In the genomic region with DNA sequence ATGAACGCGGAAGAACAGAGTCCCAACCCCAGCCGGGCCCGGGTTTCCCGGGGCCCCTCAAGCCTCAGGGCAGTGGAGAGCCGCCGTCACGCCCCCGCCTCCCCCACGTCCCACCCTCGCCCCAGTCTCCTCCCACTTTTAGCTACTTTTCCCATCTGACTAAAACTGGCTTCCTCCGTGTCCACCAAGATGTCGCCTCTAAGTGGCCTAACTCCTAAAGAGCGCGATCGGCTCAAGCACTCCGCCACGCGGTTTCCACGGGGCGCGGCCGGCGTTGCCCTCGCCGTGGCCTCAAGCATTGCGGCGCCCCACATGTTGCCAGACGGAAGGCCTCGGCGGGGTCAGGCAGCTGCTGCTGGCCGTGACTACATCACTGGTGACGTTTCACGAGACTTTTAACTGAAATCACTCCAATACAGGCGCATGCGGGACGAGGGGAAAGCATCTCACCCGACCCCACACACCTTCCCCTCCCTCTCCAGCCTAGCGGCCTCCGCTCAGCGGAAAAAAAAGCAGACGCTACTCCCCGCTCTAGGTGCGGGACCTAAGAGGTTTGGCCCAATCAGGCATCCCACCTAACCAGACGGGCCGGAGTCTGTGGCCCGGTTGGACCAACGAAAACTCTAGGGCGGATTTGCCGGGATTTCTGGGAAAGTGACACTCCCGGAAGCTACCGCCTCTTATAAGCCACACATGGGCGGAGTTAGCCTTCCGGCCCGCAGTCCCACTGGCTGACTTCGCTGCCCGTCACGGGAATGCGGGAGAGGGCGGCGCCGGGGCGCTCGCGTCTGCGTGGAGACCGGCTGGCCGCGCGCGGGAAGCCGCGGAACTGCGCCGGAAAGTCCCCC, we compare ENCODE assay signal across 8 cellular contexts. TPM values are rescaled to one million over a fixed set of nuclear protein-coding genes. Genes with fewer than 3 reads are reported as not detected.
DNase-seq lines count a peak whose midpoint lies in the region; ATAC-seq lines count a peak whose summit lies in the region.

A gene (plus strand): TSS at position 785 of the 848 bp plus-strand sequence. CDS start 3,251 bp downstream, outside the sequence.

- DNase-seq in ELF-1 (ENCODE audit: low read depth, low spot score): peak; percentile 99
- peak; percentile 94 for DNase-seq in H7
- DNase-seq in M059J (ENCODE audit: low read depth): peak; percentile 100
- DNase-seq in SHP77 (lab: John Stamatoyannopoulos, UW): peak; percentile 98 to 99
- DNase-seq in activated effector memory CD4-positive, alpha-beta T cell treated with Interleukin-2 at 50 U/mL for 16 hours: peak; percentile 95
- peak; percentile 98 for DNase-seq in fibroblast of peridontal ligament (ENCODE audit: extremely low read depth)
- DNase-seq in natural killer cell treated with Interleukin-12 subunit alpha and Interleukin-12 subunit beta and Interleukin-15 and Interleukin-18, amount 100 ng/mL, for 72 hours (ENCODE audit: low spot score): peak; percentile 98
- DNase-seq in stimulated activated naive CD8-positive, alpha-beta T cell treated with anti-CD3 and anti-CD28 coated beads, Interleukin-15, Interleukin-2, amounts not matched to agents 100 U/mL and 50 U/mL, for 24 hours: peak; percentile 96

- H3K4me3 Mint-ChIP-seq in natural killer cell treated with Interleukin-12 subunit alpha and Interleukin-12 subunit beta and Interleukin-15 and Interleukin-18, amount 100 ng/mL, for 72 hours: peak within 1 kb of the TSS; percentile 98

- peaks cover 18 to 24% of the 10 kb centered on the region in 2 donors for H3K4me1 Mint-ChIP-seq in natural killer cell treated with Interleukin-12 subunit alpha and Interleukin-12 subunit beta and Interleukin-15 and Interleukin-18, amount 100 ng/mL, for 72 hours (ENCODE audit: low read depth in 2 of 2)

- H3K27ac Mint-ChIP-seq in natural killer cell treated with Interleukin-12 subunit alpha and Interleukin-12 subunit beta and Interleukin-15 and Interleukin-18, amount 100 ng/mL, for 72 hours: peak within 1 kb of the TSS; percentile 99 to 100

- ATAC-seq in natural killer cell treated with Interleukin-12 subunit alpha and Interleukin-12 subunit beta and Interleukin-15 and Interleukin-18, amount 100 ng/mL, for 72 hours: peak; percentile 94 to 95
- peak; percentile 87 for ATAC-seq in stimulated activated naive CD8-positive, alpha-beta T cell treated with anti-CD3 and anti-CD28 coated beads, Interleukin-15, Interleukin-2, amounts not matched to agents 100 U/mL and 50 U/mL, for 24 hours

- H3K27me3 ChIP-seq in H7 (ENCODE audit: control insufficient read depth, insufficient read depth, low read length): no peaks in the 10 kb centered on the region

- H3K27me3 Mint-ChIP-seq in natural killer cell treated with Interleukin-12 subunit alpha and Interleukin-12 subunit beta and Interleukin-15 and Interleukin-18, amount 100 ng/mL, for 72 hours: no peaks in the 10 kb centered on the region

- H3K36me3 ChIP-seq in H7 (replicated peaks; ENCODE audit: control insufficient read depth, insufficient read depth, low read length): peaks cover 2% of the 10 kb centered on the region

- no peaks in the 10 kb centered on the region for H3K9me3 Mint-ChIP-seq in natural killer cell treated with Interleukin-12 subunit alpha and Interleukin-12 subunit beta and Interleukin-15 and Interleukin-18, amount 100 ng/mL, for 72 hours

- peak within 1 kb of the TSS; percentile 92 for H3K4me3 ChIP-seq in H7 (ENCODE audit: insufficient read depth, low read depth, low read length)

- H3K36me3 Mint-ChIP-seq in natural killer cell treated with Interleukin-12 subunit alpha and Interleukin-12 subunit beta and Interleukin-15 and Interleukin-18, amount 100 ng/mL, for 72 hours: peaks cover 8% of the 10 kb centered on the region

RNA-seq across cellular contexts. Expression of the gene that starts here (rescaled TPM):
- total RNA-seq in H7 (2014; rRNA removed; shearing (Covaris generic)): 38.4 and 54.7 TPM in 2 replicates
- 123 and 140 TPM in 2 replicates for total RNA-seq in M059J (2014; rRNA removed; shearing (Covaris generic))
- total RNA-seq in natural killer cell treated with Interleukin-12 subunit alpha and Interleukin-12 subunit beta and Interleukin-15 and Interleukin-18, amount 100 ng/mL, for 72 hours: 10 to 100 TPM; 32.5 to 57.6 TPM

Comparison
In these comparisons a context has a peak if more than half of its experiments do, and no peak if none do; other contexts are left out.
1. Peak in every context shown above with its lines: DNase-seq, ATAC-seq and H3K4me3 ChIP-seq.